In genomic region chr2:220460257-220460985, GRCh38 we compare ENCODE assay signal across 15 cellular contexts.
DNase-seq lines count a peak whose midpoint lies in the region; FAIRE-seq and TF ChIP-seq lines count a peak whose summit lies in the region.
"Had no signal": no experiment of that assay in that cellular context is flagged by ENCODE, and none has a peak within 500 bp of the region (broad histone marks: within the 10 kb centered on the region; RNA-seq: fewer than 3 reads in every experiment).

No MANE protein-coding gene starts in this region.

- H3K36me3 Mint-ChIP-seq in neural crest cell (ENCODE audit: low read depth) = no peaks in the 10 kb centered on the region

- 76 to 92% (median 82%) methylated on average over 4 of the region's 4 CpGs for WGBS in spleen, 5 donors

- TF ChIP-seq CTCF in GM12865 (IDR thresholded peaks at IDR 0.05; ENCODE audit: insufficient read depth, low read depth, low read length, missing control alignments) (peak; percentile 11), NB4 (IDR thresholded peaks at IDR 0.05; ENCODE audit: low read depth, low read length) (peak; percentile 38), bronchial epithelial cell (IDR thresholded peaks at IDR 0.05; ENCODE audit: insufficient read depth, low read length, severe bottlenecking) (peak; percentile 17), neural crest cell (conservative IDR thresholded peaks at IDR 0.05) (peak; percentile 44), spleen (IDR thresholded peaks at IDR 0.05 in 8 of 11, conservative IDR thresholded peaks at IDR 0.05 in 3 of 11) (no peak)

- H3K4me1 Mint-ChIP-seq in neural crest cell = peaks cover 9% of the 10 kb centered on the region
- H3K4me1 Mint-ChIP-seq: activated CD4-positive, alpha-beta T cell treated with anti-CD3 and anti-CD28 coated beads, Interleukin-2, amount 10 ng/mL, durations not matched to agents 7 days and 5 days had no signal

- DNase-seq in GM12865 (ENCODE audit: low read depth) = no peak
- DNase-seq in NB4 (ENCODE audit: low read depth) = peak; percentile 11
- DNase-seq in bronchial epithelial cell (ENCODE audit: low read depth) = peak; percentile 31
- DNase-seq in neural crest cell (ENCODE audit: low read depth, low spot score) = no peak
- DNase-seq in activated CD4-positive, alpha-beta T cell treated with anti-CD3 and anti-CD28 coated beads, Interleukin-2, amount 50 U/mL, for 4 hours = no peak
- no peak for DNase-seq in NCI-H128 (lab: John Stamatoyannopoulos, UW; ENCODE audit: unreplicated experiment)
- DNase-seq in spleen = no peak
- DNase-seq: activated CD4-positive, alpha-beta T cell treated with anti-CD3 and anti-CD28 coated beads, Interleukin-2, amount 10 ng/mL, durations not matched to agents 7 days and 5 days; activated gamma-delta T cell; NCI-H1930 had no signal

- no peaks in the 10 kb centered on the region for H3K9me3 ChIP-seq in spleen
- H3K9me3 ChIP-seq: esophagus muscularis mucosa, right atrium auricular region had no signal

- no peaks in the 10 kb centered on the region for H3K27me3 Mint-ChIP-seq in neural crest cell (ENCODE audit: low read depth)
- H3K27me3 Mint-ChIP-seq: activated CD4-positive, alpha-beta T cell treated with anti-CD3 and anti-CD28 coated beads, Interleukin-2, amount 10 ng/mL, durations not matched to agents 7 days and 5 days had no signal

- TF ChIP-seq POLR2A in NB4 (IDR thresholded peaks at IDR 0.05; ENCODE audit: extremely low read depth, insufficient read length) (no peak), spleen (IDR thresholded peaks at IDR 0.05) (no peak)

- H3K9me3 Mint-ChIP-seq in neural crest cell = no peaks in the 10 kb centered on the region
- H3K9me3 Mint-ChIP-seq: activated CD4-positive, alpha-beta T cell treated with anti-CD3 and anti-CD28 coated beads, Interleukin-2, amount 10 ng/mL, durations not matched to agents 7 days and 5 days had no signal

- H3K36me3 ChIP-seq in bronchial epithelial cell (ENCODE audit: control insufficient read depth, insufficient read depth, low read length) = no peaks in the 10 kb centered on the region
- H3K36me3 ChIP-seq in spleen = no peaks in the 10 kb centered on the region
- H3K36me3 ChIP-seq: cardiac muscle cell, esophagus muscularis mucosa, right atrium auricular region had no signal

- H3K4me3 ChIP-seq in GM12865 (ENCODE audit: low read depth, low read length) (no peak overlapping the region), NB4 (ENCODE audit: low read depth, low read length) (no peak overlapping the region), bronchial epithelial cell (ENCODE audit: low read depth, low read length) (no peak overlapping the region), spleen (no peak overlapping the region)
- H3K4me3 ChIP-seq: cardiac muscle cell, esophagus muscularis mucosa, K562, right atrium auricular region had no signal

- H3K4me1 ChIP-seq in spleen = no peaks in the 10 kb centered on the region
- H3K4me1 ChIP-seq: esophagus muscularis mucosa had no signal

- H3K27me3 ChIP-seq in bronchial epithelial cell (ENCODE audit: control insufficient read depth, insufficient read depth, low read length) (no peaks in the 10 kb centered on the region), spleen (replicated peaks in 1 of 7) (no peaks in the 10 kb centered on the region)
- H3K27me3 ChIP-seq: cardiac muscle cell, esophagus muscularis mucosa, right atrium auricular region had no signal

- FAIRE-seq in bronchial epithelial cell (lab: Jason Lieb, UNC) = no peak
- FAIRE-seq: islet of Langerhans, K562 had no signal

- no peak overlapping the region for H3K27ac Mint-ChIP-seq in neural crest cell (ENCODE audit: unreplicated experiment)
- H3K27ac Mint-ChIP-seq: activated CD4-positive, alpha-beta T cell treated with anti-CD3 and anti-CD28 coated beads, Interleukin-2, amount 10 ng/mL, durations not matched to agents 7 days and 5 days had no signal

- no peak overlapping the region for H3K4me3 Mint-ChIP-seq in neural crest cell
- H3K4me3 Mint-ChIP-seq: activated CD4-positive, alpha-beta T cell treated with anti-CD3 and anti-CD28 coated beads, Interleukin-2, amount 10 ng/mL, durations not matched to agents 7 days and 5 days had no signal

- intact Hi-C loops in spleen (cut with DNase I; ENCODE audit: low total_unique reads) = no loop called here

- H3K27ac ChIP-seq in spleen = no peak overlapping the region
- H3K27ac ChIP-seq: cardiac muscle cell, esophagus muscularis mucosa had no signal

Comparison
In these comparisons a context has a peak if more than half of its experiments do, and no peak if none do; other contexts are left out.
1. DNase-seq: peak in NB4 (single experiment) and bronchial epithelial cell (single experiment); none in GM12865 (single experiment), neural crest cell (single experiment), activated CD4-positive, alpha-beta T cell treated with anti-CD3 and anti-CD28 coated beads, Interleukin-2, amount 50 U/mL, for 4 hours (0 of 2), NCI-H128 (single experiment) and spleen (single experiment).
2. CTCF ChIP-seq: peak in GM12865 (single experiment), NB4 (single experiment), bronchial epithelial cell (single experiment) and neural crest cell (single experiment); none in spleen (0 of 11).